ENCODE assay signal across 1 cellular context in the genomic region with DNA sequence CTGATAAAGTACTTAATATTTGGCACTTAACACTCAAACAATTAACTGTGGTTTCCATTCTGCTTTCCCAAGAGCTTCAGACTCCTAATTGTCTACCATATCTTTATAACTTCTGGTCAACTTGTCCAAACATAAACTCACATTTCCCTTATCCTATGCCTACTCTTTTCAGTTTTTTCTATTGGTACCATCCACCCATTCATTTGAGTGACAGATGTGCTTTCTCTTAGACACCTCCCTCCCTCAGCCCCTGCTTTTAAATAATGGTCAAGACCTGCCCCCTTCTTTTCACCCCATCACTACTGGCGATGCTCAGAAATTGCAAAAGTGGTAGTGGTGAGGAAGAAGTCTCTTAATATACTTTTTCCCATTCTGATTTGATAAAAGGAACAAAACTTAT.
TF ChIP-seq lines count a peak whose summit lies in the region.

No MANE protein-coding gene starts in this region.

TF ChIP-seq in GM12878, 131 proteins besides CTCF, POLR2A, EP300 and RAD21:
- TF ChIP-seq CBX5 (IDR thresholded peaks at IDR 0.05; ENCODE audit: low read depth), result no peak
- TF ChIP-seq, protein P1, sequence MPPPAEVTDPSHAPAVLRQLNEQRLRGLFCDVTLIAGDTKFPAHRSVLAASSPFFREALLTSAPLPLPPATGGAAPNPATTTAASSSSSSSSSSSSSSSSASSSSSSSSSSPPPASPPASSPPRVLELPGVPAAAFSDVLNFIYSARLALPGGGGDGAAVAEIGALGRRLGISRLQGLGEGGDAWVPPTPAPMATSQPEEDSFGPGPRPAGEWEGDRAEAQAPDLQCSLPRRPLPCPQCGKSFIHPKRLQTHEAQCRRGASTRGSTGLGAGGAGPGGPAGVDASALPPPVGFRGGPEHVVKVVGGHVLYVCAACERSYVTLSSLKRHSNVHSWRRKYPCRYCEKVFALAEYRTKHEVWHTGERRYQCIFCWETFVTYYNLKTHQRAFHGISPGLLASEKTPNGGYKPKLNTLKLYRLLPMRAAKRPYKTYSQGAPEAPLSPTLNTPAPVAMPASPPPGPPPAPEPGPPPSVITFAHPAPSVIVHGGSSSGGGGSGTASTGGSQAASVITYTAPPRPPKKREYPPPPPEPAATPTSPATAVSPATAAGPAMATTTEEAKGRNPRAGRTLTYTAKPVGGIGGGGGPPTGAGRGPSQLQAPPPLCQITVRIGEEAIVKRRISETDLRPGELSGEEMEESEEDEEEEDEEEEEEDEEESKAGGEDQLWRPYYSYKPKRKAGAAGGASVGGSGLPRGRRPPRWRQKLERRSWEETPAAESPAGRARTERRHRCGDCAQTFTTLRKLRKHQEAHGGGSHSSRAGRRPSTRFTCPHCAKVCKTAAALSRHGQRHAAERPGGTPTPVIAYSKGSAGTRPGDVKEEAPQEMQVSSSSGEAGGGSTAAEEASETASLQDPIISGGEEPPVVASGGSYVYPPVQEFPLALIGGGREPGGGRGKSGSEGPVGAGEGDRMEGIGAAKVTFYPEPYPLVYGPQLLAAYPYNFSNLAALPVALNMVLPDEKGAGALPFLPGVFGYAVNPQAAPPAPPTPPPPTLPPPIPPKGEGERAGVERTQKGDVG (CRISPR knock-in tag; IDR thresholded peaks at IDR 0.05), result no peak
- no peak for TF ChIP-seq SMAD1 (IDR thresholded peaks at IDR 0.05; ENCODE audit: low read depth, partially characterized antibody)
- TF ChIP-seq, protein P2, sequence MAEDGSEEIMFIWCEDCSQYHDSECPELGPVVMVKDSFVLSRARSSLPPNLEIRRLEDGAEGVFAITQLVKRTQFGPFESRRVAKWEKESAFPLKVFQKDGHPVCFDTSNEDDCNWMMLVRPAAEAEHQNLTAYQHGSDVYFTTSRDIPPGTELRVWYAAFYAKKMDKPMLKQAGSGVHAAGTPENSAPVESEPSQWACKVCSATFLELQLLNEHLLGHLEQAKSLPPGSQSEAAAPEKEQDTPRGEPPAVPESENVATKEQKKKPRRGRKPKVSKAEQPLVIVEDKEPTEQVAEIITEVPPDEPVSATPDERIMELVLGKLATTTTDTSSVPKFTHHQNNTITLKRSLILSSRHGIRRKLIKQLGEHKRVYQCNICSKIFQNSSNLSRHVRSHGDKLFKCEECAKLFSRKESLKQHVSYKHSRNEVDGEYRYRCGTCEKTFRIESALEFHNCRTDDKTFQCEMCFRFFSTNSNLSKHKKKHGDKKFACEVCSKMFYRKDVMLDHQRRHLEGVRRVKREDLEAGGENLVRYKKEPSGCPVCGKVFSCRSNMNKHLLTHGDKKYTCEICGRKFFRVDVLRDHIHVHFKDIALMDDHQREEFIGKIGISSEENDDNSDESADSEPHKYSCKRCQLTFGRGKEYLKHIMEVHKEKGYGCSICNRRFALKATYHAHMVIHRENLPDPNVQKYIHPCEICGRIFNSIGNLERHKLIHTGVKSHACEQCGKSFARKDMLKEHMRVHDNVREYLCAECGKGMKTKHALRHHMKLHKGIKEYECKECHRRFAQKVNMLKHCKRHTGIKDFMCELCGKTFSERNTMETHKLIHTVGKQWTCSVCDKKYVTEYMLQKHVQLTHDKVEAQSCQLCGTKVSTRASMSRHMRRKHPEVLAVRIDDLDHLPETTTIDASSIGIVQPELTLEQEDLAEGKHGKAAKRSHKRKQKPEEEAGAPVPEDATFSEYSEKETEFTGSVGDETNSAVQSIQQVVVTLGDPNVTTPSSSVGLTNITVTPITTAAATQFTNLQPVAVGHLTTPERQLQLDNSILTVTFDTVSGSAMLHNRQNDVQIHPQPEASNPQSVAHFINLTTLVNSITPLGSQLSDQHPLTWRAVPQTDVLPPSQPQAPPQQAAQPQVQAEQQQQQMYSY (CRISPR knock-in tag; IDR thresholded peaks at IDR 0.05), result no peak
- TF ChIP-seq, protein P3, sequence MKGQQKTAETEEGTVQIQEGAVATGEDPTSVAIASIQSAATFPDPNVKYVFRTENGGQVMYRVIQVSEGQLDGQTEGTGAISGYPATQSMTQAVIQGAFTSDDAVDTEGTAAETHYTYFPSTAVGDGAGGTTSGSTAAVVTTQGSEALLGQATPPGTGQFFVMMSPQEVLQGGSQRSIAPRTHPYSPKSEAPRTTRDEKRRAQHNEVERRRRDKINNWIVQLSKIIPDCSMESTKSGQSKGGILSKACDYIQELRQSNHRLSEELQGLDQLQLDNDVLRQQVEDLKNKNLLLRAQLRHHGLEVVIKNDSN (IDR thresholded peaks at IDR 0.05; ENCODE audit: borderline replicate concordance, extremely low read length, insufficient read depth, low read depth, low read length), result peak; percentile 4
- TF ChIP-seq, protein P4, sequence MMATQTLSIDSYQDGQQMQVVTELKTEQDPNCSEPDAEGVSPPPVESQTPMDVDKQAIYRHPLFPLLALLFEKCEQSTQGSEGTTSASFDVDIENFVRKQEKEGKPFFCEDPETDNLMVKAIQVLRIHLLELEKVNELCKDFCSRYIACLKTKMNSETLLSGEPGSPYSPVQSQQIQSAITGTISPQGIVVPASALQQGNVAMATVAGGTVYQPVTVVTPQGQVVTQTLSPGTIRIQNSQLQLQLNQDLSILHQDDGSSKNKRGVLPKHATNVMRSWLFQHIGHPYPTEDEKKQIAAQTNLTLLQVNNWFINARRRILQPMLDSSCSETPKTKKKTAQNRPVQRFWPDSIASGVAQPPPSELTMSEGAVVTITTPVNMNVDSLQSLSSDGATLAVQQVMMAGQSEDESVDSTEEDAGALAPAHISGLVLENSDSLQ (IDR thresholded peaks at IDR 0.05), result peak; percentile 84
TF ChIP-seq in GM12878: peak in this region for 2.
